ENCODE assay signal across 8 cellular contexts in genomic region chr18:63131106-63131943, GRCh38.
A peak's percentile ranks its signal among the peaks of the same experiment; 100 is the strongest.
DNase-seq lines count a peak whose midpoint lies in the region; ATAC-seq and TF ChIP-seq lines count a peak whose summit lies in the region.

No MANE protein-coding gene starts in this region.

- peak in 1 of 2 donors; percentile 22 for TF ChIP-seq EP300 in tibial nerve (IDR thresholded peaks at IDR 0.05)

- H3K4me3 ChIP-seq in CD4-positive, alpha-beta memory T cell (ENCODE audit: low read length in 2 of 2): no peak overlapping the region
- H3K4me3 ChIP-seq in epithelial cell of proximal tubule (ENCODE audit: low read depth, low read length) (no peak overlapping the region), tibial nerve (no peak overlapping the region)

- TF ChIP-seq CTCF in epithelial cell of proximal tubule (conservative IDR thresholded peaks at IDR 0.05; ENCODE audit: low read depth, low read length) (peak; percentile 71), tibial nerve (IDR thresholded peaks at IDR 0.05) (peak; percentile 56 to 80 (median 67))

- TF ChIP-seq POLR2A in tibial nerve (IDR thresholded peaks at IDR 0.05): no peak

- H3K27me3 Mint-ChIP-seq in CD4-positive, alpha-beta memory T cell: no peaks in the 10 kb centered on the region
- no peaks in the 10 kb centered on the region for H3K27me3 Mint-ChIP-seq in naive thymus-derived CD8-positive, alpha-beta T cell

- H3K9me3 Mint-ChIP-seq in CD4-positive, alpha-beta memory T cell: no peaks in the 10 kb centered on the region
- H3K9me3 Mint-ChIP-seq in naive thymus-derived CD8-positive, alpha-beta T cell: no peaks in the 10 kb centered on the region

- peaks cover 34% of the 10 kb centered on the region for H3K4me1 ChIP-seq in CD4-positive, alpha-beta memory T cell (ENCODE audit: insufficient read depth, low read length)
- peaks cover 0 to 30% (median 12%) of the 10 kb centered on the region in 4 donors for H3K4me1 ChIP-seq in tibial nerve

- no peaks in the 10 kb centered on the region for H3K27me3 ChIP-seq in CD4-positive, alpha-beta memory T cell (ENCODE audit: insufficient read depth, low read length)
- no peaks in the 10 kb centered on the region for H3K27me3 ChIP-seq in tibial nerve

- H3K36me3 ChIP-seq in CD4-positive, alpha-beta memory T cell (ENCODE audit: insufficient read depth, low read length): no peaks in the 10 kb centered on the region
- H3K36me3 ChIP-seq in tibial nerve: peaks cover 0 to 11% (median 0%) of the 10 kb centered on the region in 3 donors

- CTCF ChIA-PET in CD4-positive, alpha-beta memory T cell (lab: Charles Lee; ENCODE audit: partially characterized antibody): interaction anchor here (0.5 to 13.1 kb wide), 34 partner anchors 8 to 308 kb away, joined by 3 to 175 read pairs (median 4); partner anchors contain the start of gene BCL2

- peak overlapping the region; percentile 84 to 90 (median 89) for H3K27ac Mint-ChIP-seq in CD4-positive, alpha-beta memory T cell
- peak overlapping the region; percentile 55 to 95 (median 81) for H3K27ac Mint-ChIP-seq in naive thymus-derived CD8-positive, alpha-beta T cell

- intact Hi-C loops in CD4-positive, alpha-beta memory T cell (cut with micrococcal nuclease): loop anchor here (1.0 to 5.0 kb wide), 6 partner anchors 24 to 308 kb away; partner anchors contain the start of gene VPS4B

- WGBS in tibial nerve, 2 donors: 27 to 36% methylated on average over 8 of the region's 8 CpGs

- POLR2A ChIA-PET in CD4-positive, alpha-beta memory T cell (lab: Charles Lee; ENCODE audit: partially characterized antibody): interaction anchor here (0.7 to 3.4 kb wide), 9 partner anchors 8 to 291 kb away, joined by 3 to 55 read pairs (median 5); partner anchors contain the start of genes BCL2 and VPS4B
- POLR2A ChIA-PET in naive thymus-derived CD8-positive, alpha-beta T cell (lab: Charles Lee): interaction anchor here (0.5 to 2.7 kb wide), 7 partner anchors 10 to 191 kb away, joined by 3 to 14 read pairs (median 6); partner anchors contain the start of gene BCL2

- H3K4me1 Mint-ChIP-seq in CD4-positive, alpha-beta memory T cell: peaks cover 31 to 47% (median 34%) of the 10 kb centered on the region in 4 donors
- peaks cover 25 to 39% (median 34%) of the 10 kb centered on the region in 4 donors for H3K4me1 Mint-ChIP-seq in naive thymus-derived CD8-positive, alpha-beta T cell

- no peaks in the 10 kb centered on the region for H3K9me3 ChIP-seq in CD4-positive, alpha-beta memory T cell (ENCODE audit: control insufficient read depth in 1 of 2, low read length in 2 of 2)
- no peaks in the 10 kb centered on the region for H3K9me3 ChIP-seq in tibial nerve

- H3K27ac ChIP-seq in CD4-positive, alpha-beta memory T cell (ENCODE audit: low read depth, low read length): peak overlapping the region; percentile 13
- peak overlapping the region; percentile 30 to 82 (median 67) for H3K27ac ChIP-seq in tibial nerve

- H3K36me3 Mint-ChIP-seq in CD4-positive, alpha-beta memory T cell: peaks cover 20 to 26% of the 10 kb centered on the region in 2 donors
- peaks cover 0 to 28% (median 0%) of the 10 kb centered on the region in 3 donors for H3K36me3 Mint-ChIP-seq in naive thymus-derived CD8-positive, alpha-beta T cell

- ATAC-seq in GM21723 (IDR thresholded peaks at IDR 0.05; ENCODE audit: unreplicated experiment) (peak; percentile 60), HG03039 (IDR thresholded peaks at IDR 0.05; ENCODE audit: unreplicated experiment) (no peak)
- ATAC-seq in naive thymus-derived CD8-positive, alpha-beta T cell: peak; percentile 69 to 75

- peak overlapping the region in 5 of 8 donors; percentile 2 to 78 (median 53) for H3K4me3 Mint-ChIP-seq in CD4-positive, alpha-beta memory T cell
- peak overlapping the region in 6 of 10 donors; percentile 16 to 60 (median 57) for H3K4me3 Mint-ChIP-seq in naive thymus-derived CD8-positive, alpha-beta T cell

- peak; percentile 61 to 73 (median 69) for DNase-seq in CD4-positive, alpha-beta memory T cell
- DNase-seq in NCI-H345 treated with DMSO at 0.1 percent for 48 hours (lab: John Stamatoyannopoulos, UW; ENCODE audit: unreplicated experiment) (peak; percentile 17), epithelial cell of proximal tubule (ENCODE audit: low read depth) (no peak), tibial nerve (ENCODE audit: low spot score in 2 of 2) (peak; percentile 36 to 88)
- DNase-seq in activated CD8-positive, alpha-beta memory T cell treated with anti-CD3 and anti-CD28 coated beads, Interleukin-2, amount 50 U/mL, for 1 hour (ENCODE audit: extremely low read depth): peak; percentile 47
- DNase-seq in naive thymus-derived CD8-positive, alpha-beta T cell: peak in 9 of 10 donors; percentile 32 to 82 (median 57)
